In the genomic region with DNA sequence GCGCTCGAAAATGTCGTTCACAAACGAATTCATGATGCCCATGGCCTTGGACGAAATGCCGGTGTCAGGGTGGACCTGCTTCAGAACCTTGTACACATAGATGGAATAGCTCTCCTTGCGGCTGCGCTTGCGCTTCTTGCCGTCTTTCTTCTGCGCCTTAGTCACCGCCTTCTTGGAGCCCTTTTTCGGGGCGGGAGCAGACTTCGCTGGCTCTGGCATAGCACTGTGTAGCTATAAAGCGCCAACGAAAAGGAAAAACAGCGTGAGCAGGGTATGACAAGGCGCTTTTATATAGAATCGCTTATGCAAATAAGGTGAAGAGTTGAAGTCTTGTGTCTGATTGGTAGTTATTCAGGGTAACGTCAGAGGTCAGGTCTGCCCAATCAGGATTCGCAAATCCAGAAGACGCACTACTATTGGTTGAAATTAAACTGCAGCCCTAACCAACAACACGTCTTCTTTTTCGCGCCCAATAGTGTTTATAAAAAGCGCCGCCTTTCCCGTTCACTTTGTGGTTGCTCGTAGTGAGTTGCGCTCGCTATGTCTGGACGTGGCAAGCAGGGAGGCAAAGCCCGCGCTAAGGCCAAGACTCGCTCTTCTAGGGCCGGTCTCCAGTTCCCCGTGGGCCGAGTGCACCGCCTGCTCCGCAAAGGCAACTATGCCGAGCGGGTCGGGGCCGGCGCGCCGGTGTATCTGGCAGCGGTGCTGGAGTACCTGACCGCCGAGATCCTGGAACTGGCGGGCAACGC, we compare ENCODE assay signal across 8 cellular contexts.
DNase-seq lines count a peak whose midpoint lies in the region; ATAC-seq and TF ChIP-seq lines count a peak whose summit lies in the region.

No MANE protein-coding gene starts in this region.

- H3K4me3 ChIP-seq in astrocyte of the cerebellum (ENCODE audit: low read depth, low read length), result peak overlapping the region; percentile 54

- no peak for TF ChIP-seq CTCF in astrocyte of the cerebellum (IDR thresholded peaks at IDR 0.05; ENCODE audit: low read depth, low read length, missing control alignments)

- in situ Hi-C loops in astrocyte of the cerebellum (cut with HindIII; ENCODE audit: low sequenced_read_pairs), result loop anchor here (25.0 kb wide), 1 partner anchor 1095 kb away; a partner anchor contains a TSS

- peak; percentile 62 for ATAC-seq in GM18499 (IDR thresholded peaks at IDR 0.05; ENCODE audit: insufficient read depth, unreplicated experiment)
- peak; percentile 72 for ATAC-seq in HG02943 (IDR thresholded peaks at IDR 0.05; ENCODE audit: low read depth, unreplicated experiment)

- DNase-seq in NCI-H187 (lab: John Stamatoyannopoulos, UW), result peak; percentile 87 to 97
- peak; percentile 64 to 99 (median 83) for DNase-seq in T-helper 2 cell
- peak; percentile 100 for DNase-seq in astrocyte of the cerebellum (ENCODE audit: low read depth)
- DNase-seq in hypothalamus (lab: John Stamatoyannopoulos, UW), result peak in 46 of 51 donors; percentile 13 to 94 (median 71)
- DNase-seq in retina, result peak; percentile 98
- DNase-seq in GM19240 (ENCODE audit: insufficient read length, low spot score), result no peak
